1 cellular context compared by ENCODE assay signal in genomic region chr6:53815381-53816119, GRCh38.
TF ChIP-seq lines count a peak whose summit lies in the region.

No MANE protein-coding gene starts in this region.

TF ChIP-seq in endothelial cell of umbilical vein, 7 proteins besides CTCF, POLR2A, EP300 and RAD21:
- no peak for TF ChIP-seq MYC (IDR thresholded peaks at IDR 0.05; ENCODE audit: low read depth, low read length)
- TF ChIP-seq GATA2 (IDR thresholded peaks at IDR 0.05; ENCODE audit: insufficient read depth, insufficient read length, low read depth, low read length), result no peak
- no peak for TF ChIP-seq POLR2AphosphoS5 (IDR thresholded peaks at IDR 0.05; ENCODE audit: insufficient read depth, low read depth, low read length)
